1 cellular context compared by ENCODE assay signal in the genomic region with DNA sequence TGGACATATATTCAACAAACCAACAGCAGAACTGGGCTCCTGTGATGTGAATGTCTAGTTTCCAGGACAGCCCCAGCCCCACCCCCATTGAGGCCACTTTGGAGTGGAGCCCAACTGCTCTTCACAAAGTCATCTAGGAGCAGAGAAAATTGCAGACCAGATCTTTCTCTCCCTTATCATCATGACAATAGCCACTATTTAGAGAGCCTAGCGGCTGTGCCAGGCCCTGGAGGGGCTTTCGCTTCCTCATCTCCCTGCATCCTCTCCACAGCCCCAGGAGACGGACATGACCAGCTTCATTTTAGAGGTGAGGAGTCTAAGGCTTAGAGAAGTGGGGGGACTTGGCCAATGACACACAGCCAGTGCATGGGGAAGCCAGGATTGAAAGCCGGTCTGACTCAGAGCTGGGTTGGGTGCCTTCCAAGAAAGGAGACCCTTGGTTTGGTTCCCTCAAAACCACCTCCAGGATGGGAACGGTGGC.
TF ChIP-seq lines count a peak whose summit lies in the region.

No MANE protein-coding gene starts in this region.

TF ChIP-seq in GM23338, 12 proteins besides CTCF, POLR2A, EP300 and RAD21 (continued from another document):
- TF ChIP-seq, protein P1, sequence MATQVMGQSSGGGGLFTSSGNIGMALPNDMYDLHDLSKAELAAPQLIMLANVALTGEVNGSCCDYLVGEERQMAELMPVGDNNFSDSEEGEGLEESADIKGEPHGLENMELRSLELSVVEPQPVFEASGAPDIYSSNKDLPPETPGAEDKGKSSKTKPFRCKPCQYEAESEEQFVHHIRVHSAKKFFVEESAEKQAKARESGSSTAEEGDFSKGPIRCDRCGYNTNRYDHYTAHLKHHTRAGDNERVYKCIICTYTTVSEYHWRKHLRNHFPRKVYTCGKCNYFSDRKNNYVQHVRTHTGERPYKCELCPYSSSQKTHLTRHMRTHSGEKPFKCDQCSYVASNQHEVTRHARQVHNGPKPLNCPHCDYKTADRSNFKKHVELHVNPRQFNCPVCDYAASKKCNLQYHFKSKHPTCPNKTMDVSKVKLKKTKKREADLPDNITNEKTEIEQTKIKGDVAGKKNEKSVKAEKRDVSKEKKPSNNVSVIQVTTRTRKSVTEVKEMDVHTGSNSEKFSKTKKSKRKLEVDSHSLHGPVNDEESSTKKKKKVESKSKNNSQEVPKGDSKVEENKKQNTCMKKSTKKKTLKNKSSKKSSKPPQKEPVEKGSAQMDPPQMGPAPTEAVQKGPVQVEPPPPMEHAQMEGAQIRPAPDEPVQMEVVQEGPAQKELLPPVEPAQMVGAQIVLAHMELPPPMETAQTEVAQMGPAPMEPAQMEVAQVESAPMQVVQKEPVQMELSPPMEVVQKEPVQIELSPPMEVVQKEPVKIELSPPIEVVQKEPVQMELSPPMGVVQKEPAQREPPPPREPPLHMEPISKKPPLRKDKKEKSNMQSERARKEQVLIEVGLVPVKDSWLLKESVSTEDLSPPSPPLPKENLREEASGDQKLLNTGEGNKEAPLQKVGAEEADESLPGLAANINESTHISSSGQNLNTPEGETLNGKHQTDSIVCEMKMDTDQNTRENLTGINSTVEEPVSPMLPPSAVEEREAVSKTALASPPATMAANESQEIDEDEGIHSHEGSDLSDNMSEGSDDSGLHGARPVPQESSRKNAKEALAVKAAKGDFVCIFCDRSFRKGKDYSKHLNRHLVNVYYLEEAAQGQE (IDR thresholded peaks at IDR 0.05; ENCODE audit: unreplicated experiment), result no peak
